Comparison of ENCODE assay signal across 10 cellular contexts in the genomic region with DNA sequence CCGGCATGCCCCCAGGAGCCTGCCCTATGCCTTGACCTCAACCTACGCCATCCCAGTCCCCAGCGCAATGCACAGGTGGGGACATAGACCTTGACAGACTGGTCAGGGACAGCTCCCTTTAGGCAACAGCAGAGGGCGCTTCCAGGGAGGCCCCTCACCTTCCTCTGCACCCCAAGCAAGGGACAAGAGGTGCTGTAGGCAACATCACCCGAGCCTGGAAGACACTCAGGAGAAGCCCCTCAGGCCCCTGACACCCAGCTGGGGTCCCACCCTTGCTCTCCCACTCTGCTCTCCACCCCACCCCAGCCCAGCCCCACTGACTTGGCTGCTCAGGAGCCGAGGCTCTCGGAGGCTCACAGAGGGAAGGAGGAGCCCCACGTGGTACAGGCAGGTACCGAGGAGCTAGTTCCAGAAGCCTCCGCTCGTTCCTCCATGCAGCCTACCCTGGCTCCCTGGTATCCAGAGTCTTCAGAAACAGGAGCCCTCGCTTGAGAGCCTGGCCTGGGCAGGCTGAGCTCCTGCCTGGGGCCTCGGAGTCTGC. TPM values are rescaled to one million over a fixed set of nuclear protein-coding genes. Genes with fewer than 3 reads are reported as not detected.
A peak's percentile ranks its signal among the peaks of the same experiment; 100 is the strongest.
DNase-seq lines count a peak whose midpoint lies in the region; ATAC-seq lines count a peak whose summit lies in the region.
"Had no signal": no experiment of that assay in that cellular context is flagged by ENCODE, and none has a peak within 500 bp of the region (broad histone marks: within the 10 kb centered on the region; RNA-seq: fewer than 3 reads in every experiment).

No MANE protein-coding gene starts in this region.

- H3K27ac Mint-ChIP-seq in activated naive CD8-positive, alpha-beta T cell treated with anti-CD3 and anti-CD28 coated beads, Interleukin-2, amount 10 ng/mL, durations not matched to agents 7 days and 5 days = no peak overlapping the region
- H3K27ac Mint-ChIP-seq: memory B cell had no signal

- peaks cover 55% of the 10 kb centered on the region for H3K27me3 Mint-ChIP-seq in activated naive CD8-positive, alpha-beta T cell treated with anti-CD3 and anti-CD28 coated beads, Interleukin-2, amount 10 ng/mL, durations not matched to agents 7 days and 5 days

- H3K36me3 Mint-ChIP-seq in activated naive CD8-positive, alpha-beta T cell treated with anti-CD3 and anti-CD28 coated beads, Interleukin-2, amount 10 ng/mL, durations not matched to agents 7 days and 5 days = no peaks in the 10 kb centered on the region
- H3K36me3 Mint-ChIP-seq: memory B cell had no signal

- ATAC-seq in HG03103 (IDR thresholded peaks at IDR 0.05; ENCODE audit: low read depth, unreplicated experiment) (peak; percentile 41), left colon (peak; percentile 72), HG02884 (IDR thresholded peaks at IDR 0.05; ENCODE audit: unreplicated experiment) (no peak)
- peak; percentile 47 for ATAC-seq in activated naive CD8-positive, alpha-beta T cell treated with anti-CD3 and anti-CD28 coated beads, Interleukin-2, amount 10 ng/mL, durations not matched to agents 7 days and 5 days (ENCODE audit: low read depth)

- intact Hi-C loops in left colon (cut with DNase I, micrococcal nuclease) = no loop called here

- H3K4me3 Mint-ChIP-seq in activated naive CD8-positive, alpha-beta T cell treated with anti-CD3 and anti-CD28 coated beads, Interleukin-2, amount 10 ng/mL, durations not matched to agents 7 days and 5 days = no peak overlapping the region
- H3K4me3 Mint-ChIP-seq: memory B cell had no signal

- H3K4me1 Mint-ChIP-seq in activated naive CD8-positive, alpha-beta T cell treated with anti-CD3 and anti-CD28 coated beads, Interleukin-2, amount 10 ng/mL, durations not matched to agents 7 days and 5 days = peaks cover 11% of the 10 kb centered on the region

- DNase-seq in NCI-H1092 (lab: John Stamatoyannopoulos, UW) (peak; percentile 7), NCI-H1092 treated with DMSO at 0.1 percent for 48 hours (lab: John Stamatoyannopoulos, UW) (no peak), left colon (peak; percentile 21 to 25), anterior cingulate cortex (lab: John Stamatoyannopoulos, UW) (no peak), kidney glomerular epithelial cell (lab: John Stamatoyannopoulos, UW) (no peak)
- peak; percentile 45 for DNase-seq in activated naive CD8-positive, alpha-beta T cell treated with anti-CD3 and anti-CD28 coated beads, Interleukin-2, amount 10 ng/mL, durations not matched to agents 7 days and 5 days

- POLR2A ChIA-PET in activated naive CD8-positive, alpha-beta T cell treated with anti-CD3 and anti-CD28 coated beads, Interleukin-2, amount 10 ng/mL, durations not matched to agents 7 days and 5 days (lab: Charles Lee) = no interaction called here

- H3K9me3 Mint-ChIP-seq in activated naive CD8-positive, alpha-beta T cell treated with anti-CD3 and anti-CD28 coated beads, Interleukin-2, amount 10 ng/mL, durations not matched to agents 7 days and 5 days = no peaks in the 10 kb centered on the region
- H3K9me3 Mint-ChIP-seq: memory B cell had no signal

RNA-seq across cellular contexts. Expression of a gene that starts 2.4 kb away (rescaled TPM):
- total RNA-seq in activated naive CD8-positive, alpha-beta T cell treated with anti-CD3 and anti-CD28 coated beads, Interleukin-2, amount 10 ng/mL, durations not matched to agents 7 days and 5 days = not detected
- under 1 TPM in 1 of 2 donors, not detected in 1; 0.14 TPM for total RNA-seq in left colon
- total RNA-seq: urinary bladder had no signal

RNA-seq across cellular contexts. Expression of a gene that starts 56.7 kb away (rescaled TPM):
- total RNA-seq in activated naive CD8-positive, alpha-beta T cell treated with anti-CD3 and anti-CD28 coated beads, Interleukin-2, amount 10 ng/mL, durations not matched to agents 7 days and 5 days = under 1 TPM; 0.08 to 0.09 TPM
- 1 to 10 TPM; 2.2 to 2.6 TPM for total RNA-seq in left colon

Comparison
In these comparisons a context has a peak if more than half of its experiments do, and no peak if none do; other contexts are left out.
1. DNase-seq: peak in NCI-H1092 (single experiment), activated naive CD8-positive, alpha-beta T cell treated with anti-CD3 and anti-CD28 coated beads, Interleukin-2, amount 10 ng/mL, durations not matched to agents 7 days and 5 days (single experiment) and left colon (2 of 2); none in NCI-H1092 treated with DMSO at 0.1 percent for 48 hours (single experiment), anterior cingulate cortex (0 of 58) and kidney glomerular epithelial cell (single experiment).